ENCODE assay signal across 7 cellular contexts in genomic region chr19:6501740-6502648, GRCh38. TPM values are rescaled to one million over a fixed set of nuclear protein-coding genes. Genes with fewer than 3 reads are reported as not detected.
A peak's percentile ranks its signal among the peaks of the same experiment; 100 is the strongest.
DNase-seq lines count a peak whose midpoint lies in the region; ATAC-seq lines count a peak whose summit lies in the region.

Gene TUBB4A, minus strand, starts transcription at chr19:6502309. Its CDS starts 97 bp downstream, at chr19:6502212.

- DNase-seq in H7 (peak; percentile 93), GF-D8 (lab: John Stamatoyannopoulos, UW) (no peak), T-helper 9 cell (no peak), UCSD-AML1 (lab: John Stamatoyannopoulos, UW; ENCODE audit: unreplicated experiment) (no peak)
- DNase-seq in naive thymus-derived CD4-positive, alpha-beta T cell, result peak in 6 of 9 donors; percentile 17 to 58 (median 24)

- no peaks in the 10 kb centered on the region for H3K36me3 Mint-ChIP-seq in T-helper 1 cell treated with Interleukin-12 subunit alpha and Interleukin-12 subunit beta and Interleukin-4 antibody, amounts not matched to agents 30 μg/mL and 1 μg/mL, for 36 hours (ENCODE audit: low read depth)
- peaks cover 0 to 4% (median 0%) of the 10 kb centered on the region in 5 donors for H3K36me3 Mint-ChIP-seq in naive thymus-derived CD4-positive, alpha-beta T cell

- ATAC-seq in naive thymus-derived CD4-positive, alpha-beta T cell, result peak; percentile 43

- H3K36me3 ChIP-seq in H7 (replicated peaks; ENCODE audit: control insufficient read depth, insufficient read depth, low read length) (no peaks in the 10 kb centered on the region; the same call in 1 of the 2 replicates), ectodermal cell (ENCODE audit: control insufficient read depth, insufficient read depth, low read length) (no peaks in the 10 kb centered on the region)
- H3K36me3 ChIP-seq in naive thymus-derived CD4-positive, alpha-beta T cell (ENCODE audit: control insufficient read depth in 2 of 3, insufficient read depth in 3 of 3, low read length in 3 of 3), result no peaks in the 10 kb centered on the region

- H3K4me3 Mint-ChIP-seq in T-helper 1 cell treated with Interleukin-12 subunit alpha and Interleukin-12 subunit beta and Interleukin-4 antibody, amounts not matched to agents 30 μg/mL and 1 μg/mL, for 36 hours, result peak within 1 kb of the TSS; percentile 74
- H3K4me3 Mint-ChIP-seq in naive thymus-derived CD4-positive, alpha-beta T cell, result peak within 1 kb of the TSS; percentile 79 to 93 (median 87)

- H3K4me1 Mint-ChIP-seq in T-helper 1 cell treated with Interleukin-12 subunit alpha and Interleukin-12 subunit beta and Interleukin-4 antibody, amounts not matched to agents 30 μg/mL and 1 μg/mL, for 36 hours (ENCODE audit: low read depth), result peaks cover 22% of the 10 kb centered on the region
- H3K4me1 Mint-ChIP-seq in naive thymus-derived CD4-positive, alpha-beta T cell, result peaks cover 6 to 27% (median 19%) of the 10 kb centered on the region in 7 donors

- H3K27me3 ChIP-seq in H7 (ENCODE audit: control insufficient read depth, insufficient read depth, low read length) (peaks cover 24% of the 10 kb centered on the region), ectodermal cell (ENCODE audit: control insufficient read depth, insufficient read depth, low read length, poor library complexity, severe bottlenecking) (peaks cover 31% of the 10 kb centered on the region)
- H3K27me3 ChIP-seq in naive thymus-derived CD4-positive, alpha-beta T cell (ENCODE audit: control insufficient read depth in 2 of 2, insufficient read depth in 2 of 2, low read length in 2 of 2), result no peaks in the 10 kb centered on the region

- H3K4me1 ChIP-seq in ectodermal cell (ENCODE audit: control insufficient read depth, insufficient read depth, low read length), result no peaks in the 10 kb centered on the region
- peaks cover 7 to 8% of the 10 kb centered on the region in 2 donors for H3K4me1 ChIP-seq in naive thymus-derived CD4-positive, alpha-beta T cell (ENCODE audit: control insufficient read depth in 2 of 2, insufficient read depth in 2 of 2, low read length in 2 of 2)

- H3K27ac ChIP-seq in ectodermal cell (ENCODE audit: insufficient read depth, low read depth, low read length, poor library complexity, severe bottlenecking), result no peak within 1 kb of the TSS
- peak within 1 kb of the TSS; percentile 55 for H3K27ac ChIP-seq in naive thymus-derived CD4-positive, alpha-beta T cell (ENCODE audit: low read depth, low read length)

- H3K9me3 ChIP-seq in ectodermal cell (ENCODE audit: control insufficient read depth, low read length), result no peaks in the 10 kb centered on the region
- H3K9me3 ChIP-seq in naive thymus-derived CD4-positive, alpha-beta T cell (ENCODE audit: control insufficient read depth in 2 of 3, low read length in 3 of 3), result no peaks in the 10 kb centered on the region

- POLR2A ChIA-PET in naive thymus-derived CD4-positive, alpha-beta T cell (lab: Charles Lee), result interaction anchor here (0.9 kb wide), 1 partner anchor 19 kb away, joined by 3 read pairs; no protein-coding TSS in a partner anchor

- H3K9me3 Mint-ChIP-seq in T-helper 1 cell treated with Interleukin-12 subunit alpha and Interleukin-12 subunit beta and Interleukin-4 antibody, amounts not matched to agents 30 μg/mL and 1 μg/mL, for 36 hours, result no peaks in the 10 kb centered on the region
- H3K9me3 Mint-ChIP-seq in naive thymus-derived CD4-positive, alpha-beta T cell, result no peaks in the 10 kb centered on the region

- WGBS in ectodermal cell, 2 experiments, result 2 to 3% methylated on average over 71 of the region's 71 CpGs

- CTCF ChIA-PET in naive thymus-derived CD4-positive, alpha-beta T cell (lab: Charles Lee), result interaction anchor here (1.1 kb wide), 1 partner anchor 615 kb away, joined by 3 read pairs; no protein-coding TSS in a partner anchor

- intact Hi-C loops in naive thymus-derived CD4-positive, alpha-beta T cell (cut with micrococcal nuclease), result no loop called here

- H3K4me3 ChIP-seq in H7 (ENCODE audit: insufficient read depth, low read depth, low read length) (peak within 1 kb of the TSS; percentile 54), ectodermal cell (ENCODE audit: insufficient read depth, low read depth, low read length) (peak within 1 kb of the TSS; percentile 60)
- H3K4me3 ChIP-seq in naive thymus-derived CD4-positive, alpha-beta T cell (ENCODE audit: low read length), result peak within 1 kb of the TSS; percentile 46

- no peak within 1 kb of the TSS for H3K27ac Mint-ChIP-seq in T-helper 1 cell treated with Interleukin-12 subunit alpha and Interleukin-12 subunit beta and Interleukin-4 antibody, amounts not matched to agents 30 μg/mL and 1 μg/mL, for 36 hours
- H3K27ac Mint-ChIP-seq in naive thymus-derived CD4-positive, alpha-beta T cell, result peak within 1 kb of the TSS in 4 of 9 donors; percentile 36 to 59 (median 54)

- peaks cover 23% of the 10 kb centered on the region for H3K27me3 Mint-ChIP-seq in T-helper 1 cell treated with Interleukin-12 subunit alpha and Interleukin-12 subunit beta and Interleukin-4 antibody, amounts not matched to agents 30 μg/mL and 1 μg/mL, for 36 hours (ENCODE audit: low read depth)
- H3K27me3 Mint-ChIP-seq in naive thymus-derived CD4-positive, alpha-beta T cell, result peaks cover 0 to 26% (median 0%) of the 10 kb centered on the region in 5 donors

RNA-seq across cellular contexts. Expression of gene TUBB4A, which starts in this region (rescaled TPM):
- 1.4 and 2.9 TPM in 2 replicates for total RNA-seq in H7 (2014; rRNA removed; shearing (Covaris generic))
- polyA plus RNA-seq in ectodermal cell (2013, experiment 1 of 4), result 12.6 TPM
- 15.5 TPM for polyA plus RNA-seq in ectodermal cell (2013, experiment 2 of 4)
- 13.0 TPM for polyA plus RNA-seq in ectodermal cell (2013, experiment 3 of 4)
- 14.7 TPM for polyA plus RNA-seq in ectodermal cell (2013, experiment 4 of 4)
- 1 to 10 TPM; 1.5 to 7.6 (median 2.6) TPM for total RNA-seq in naive thymus-derived CD4-positive, alpha-beta T cell
- 1 to 10 TPM; 1.5 to 4.5 TPM for polyA plus RNA-seq in naive thymus-derived CD4-positive, alpha-beta T cell

Comparison
In these comparisons a context has a peak if more than half of its experiments do, and no peak if none do; other contexts are left out.
1. DNase-seq: peak in H7 (single experiment) and naive thymus-derived CD4-positive, alpha-beta T cell (6 of 9); none in GF-D8 (single experiment), T-helper 9 cell (single experiment) and UCSD-AML1 (single experiment).
2. Peak in every context shown above with its lines, with median percentiles within 50 percentile points of each other: H3K4me3 ChIP-seq.